9 cellular contexts compared by ENCODE assay signal in the genomic region with DNA sequence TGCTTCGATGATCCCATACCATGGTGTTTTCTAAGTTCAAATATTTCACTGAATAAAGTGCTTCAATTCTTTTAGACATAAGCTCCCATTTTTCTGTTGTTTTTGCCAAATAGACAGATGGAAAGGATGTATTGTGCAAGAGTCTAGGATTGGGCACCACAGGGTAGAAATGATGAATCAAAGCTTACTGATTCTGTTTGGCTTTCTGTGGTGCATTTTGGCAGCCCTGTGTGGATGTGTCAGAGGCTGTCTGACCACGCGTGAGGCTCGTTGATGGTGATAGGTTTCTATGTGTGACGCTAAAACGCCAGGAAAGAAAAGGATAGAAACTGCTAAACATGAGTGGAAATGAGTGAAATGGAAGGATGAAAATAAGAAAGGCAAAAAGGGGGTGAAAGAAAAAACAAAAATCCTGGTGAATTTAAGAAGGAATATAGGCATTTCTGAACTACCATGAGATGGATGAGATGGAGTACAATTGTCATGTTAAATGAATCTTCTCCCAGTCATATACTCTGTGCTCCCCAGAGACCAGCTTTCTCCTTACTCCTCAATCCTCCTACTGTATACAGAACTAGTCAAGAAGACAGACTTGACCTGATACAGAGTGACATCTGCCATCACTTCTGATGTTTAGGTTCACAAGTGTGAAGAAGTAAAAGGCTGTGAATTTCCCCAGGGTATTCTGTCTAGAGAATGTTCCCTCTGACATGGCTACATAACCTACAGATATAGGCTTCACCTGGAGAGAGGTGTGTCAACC. TPM values are rescaled to one million over a fixed set of nuclear protein-coding genes. Genes with fewer than 3 reads are reported as not detected.
DNase-seq lines count a peak whose midpoint lies in the region; ATAC-seq and TF ChIP-seq lines count a peak whose summit lies in the region.
"Had no signal": no experiment of that assay in that cellular context is flagged by ENCODE, and none has a peak within 500 bp of the region (broad histone marks: within the 10 kb centered on the region; RNA-seq: fewer than 3 reads in every experiment).

No MANE protein-coding gene starts in this region.

- DNase-seq in GM04504 (ENCODE audit: low read depth) (peak; percentile 87), HT1080 (ENCODE audit: low read depth) (peak; percentile 93), cerebellum (ENCODE audit: low spot score) (peak; percentile 83), retina (peak; percentile 35), type B pancreatic cell (ENCODE audit: extremely low spot score, unreplicated experiment) (no peak), NCI-H1930 (lab: John Stamatoyannopoulos, UW) (no peak)

- no peaks in the 10 kb centered on the region for H3K27me3 Mint-ChIP-seq in type B pancreatic cell

- no peak for TF ChIP-seq CTCF in type B pancreatic cell (conservative IDR thresholded peaks at IDR 0.05)

- peaks cover 13% of the 10 kb centered on the region for H3K4me1 Mint-ChIP-seq in type B pancreatic cell (ENCODE audit: unreplicated experiment)

- H3K27ac Mint-ChIP-seq in type B pancreatic cell = no peak overlapping the region

- no peaks in the 10 kb centered on the region for H3K9me3 Mint-ChIP-seq in type B pancreatic cell

- H3K36me3 Mint-ChIP-seq in type B pancreatic cell = peaks cover 9% of the 10 kb centered on the region

- no peak overlapping the region for H3K4me3 Mint-ChIP-seq in type B pancreatic cell

- ATAC-seq in GM21381 (IDR thresholded peaks at IDR 0.05; ENCODE audit: unreplicated experiment) = no peak
- no peak for ATAC-seq in GM18861 (IDR thresholded peaks at IDR 0.05; ENCODE audit: unreplicated experiment)
- ATAC-seq: HCT116 had no signal

RNA-seq across cellular contexts. Expression of gene ANKH, which starts 54.4 kb away (rescaled TPM):
- 38.6 and 45.0 TPM in 2 replicates for total RNA-seq in HT1080 (2014; rRNA removed; shearing (Covaris generic))
- 70.0 TPM in 2 replicates for polyA plus RNA-seq in HT1080 (2015; cell fraction: cytosol; rRNA removed)
- 45.3 and 50.2 TPM in 2 replicates for polyA plus RNA-seq in HT1080 (2015; cell fraction: nucleus; rRNA removed)
- total RNA-seq in cerebellum (37.8 TPM), type B pancreatic cell (ENCODE audit: low replicate concordance) (37.3 and 41.1 TPM in 2 replicates)

Comparison
In these comparisons a context has a peak if more than half of its experiments do, and no peak if none do; other contexts are left out.
1. DNase-seq: peak in GM04504 (single experiment), HT1080 (single experiment), cerebellum (single experiment) and retina (single experiment); none in type B pancreatic cell (single experiment) and NCI-H1930 (0 of 2).